13 cellular contexts compared by ENCODE assay signal in genomic region chr4:25870081-25870480, GRCh38. TPM values are rescaled to one million over a fixed set of nuclear protein-coding genes. Genes with fewer than 3 reads are reported as not detected.
DNase-seq lines count a peak whose midpoint lies in the region; ATAC-seq, FAIRE-seq and TF ChIP-seq lines count a peak whose summit lies in the region.
"Had no signal": no experiment of that assay in that cellular context is flagged by ENCODE, and none has a peak within 500 bp of the region (broad histone marks: within the 10 kb centered on the region; RNA-seq: fewer than 3 reads in every experiment).

No MANE protein-coding gene starts in this region.

- H3K9me3 ChIP-seq in BLaER1 treated with 17β-estradiol and CSF1 and Interleukin-3, amounts not matched to agents 10 nM and 100 nM (replicated peaks in 1 of 11), result peaks cover 0 to 45% (median 35%) of the 10 kb centered on the region in 11 experiments; a peak in 19 of 22 replicates
- H3K9me3 ChIP-seq in breast epithelium, result no peaks in the 10 kb centered on the region
- H3K9me3 ChIP-seq: pancreas, spleen had no signal

- no peaks in the 10 kb centered on the region; a peak in 1 of 22 replicates for H4K20me1 ChIP-seq in BLaER1 treated with 17β-estradiol and CSF1 and Interleukin-3, amounts not matched to agents 10 nM and 100 nM

- no peak overlapping the region for H3K27ac ChIP-seq in BLaER1 treated with 17β-estradiol and CSF1 and Interleukin-3, amounts not matched to agents 10 nM and 100 nM
- H3K27ac ChIP-seq in breast epithelium, result no peak overlapping the region
- H3K27ac ChIP-seq: hepatocyte, pancreas had no signal

- peak overlapping the region in 1 of 10 experiments; percentile 5; a peak in 1 of 20 replicates for H3K4me3 ChIP-seq in BLaER1 treated with 17β-estradiol and CSF1 and Interleukin-3, amounts not matched to agents 10 nM and 100 nM
- no peak overlapping the region for H3K4me3 ChIP-seq in breast epithelium
- H3K4me3 ChIP-seq: hepatocyte, pancreas, spleen had no signal

- DNase-seq in GM19239 (ENCODE audit: insufficient read length, low spot score), result no peak
- DNase-seq in AG20443 (ENCODE audit: low spot score), result no peak
- DNase-seq in OCI-M1 (lab: John Stamatoyannopoulos, UW), result no peak
- DNase-seq in breast epithelium (ENCODE audit: low spot score in 2 of 2), result no peak
- no peak for DNase-seq in stimulated activated CD4-positive, alpha-beta T cell treated with anti-CD3 and anti-CD28 coated beads, Interleukin-4, amount 100 ng/mL, for 1 hour
- DNase-seq: NCI-H187 treated with DMSO at 0.1 percent for 48 hours, pancreas, spleen had no signal

- no peak for TF ChIP-seq POLR2A in breast epithelium (IDR thresholded peaks at IDR 0.05)

- no peak for TF ChIP-seq CTCF in breast epithelium (IDR thresholded peaks at IDR 0.05)

- no peak overlapping the region for H3K9ac ChIP-seq in BLaER1 treated with 17β-estradiol and CSF1 and Interleukin-3, amounts not matched to agents 10 nM and 100 nM

- intact Hi-C loops in breast epithelium (cut with DNase I; ENCODE audit: low total_unique reads), result no loop called here

- peaks cover 15 to 80% (median 66%) of the 10 kb centered on the region in 10 experiments for H3K4me1 ChIP-seq in BLaER1 treated with 17β-estradiol and CSF1 and Interleukin-3, amounts not matched to agents 10 nM and 100 nM
- H3K4me1 ChIP-seq in breast epithelium, result no peaks in the 10 kb centered on the region

- ATAC-seq in GM21825 (IDR thresholded peaks at IDR 0.05; ENCODE audit: unreplicated experiment), result peak; percentile 39
- ATAC-seq in HG03354 (IDR thresholded peaks at IDR 0.05; ENCODE audit: poor library complexity, severe bottlenecking, unreplicated experiment), result peak; percentile 52
- ATAC-seq: pancreas had no signal

- H3K4me2 ChIP-seq in BLaER1 treated with 17β-estradiol and CSF1 and Interleukin-3, amounts not matched to agents 10 nM and 100 nM, result peak overlapping the region in 9 of 11 experiments; percentile 2 to 53 (median 37); a peak in 15 of 22 replicates
- H3K4me2 ChIP-seq: hepatocyte had no signal

- peaks cover 0 to 8% (median 0%) of the 10 kb centered on the region in 11 experiments; a peak in 1 of 22 replicates for H3K36me3 ChIP-seq in BLaER1 treated with 17β-estradiol and CSF1 and Interleukin-3, amounts not matched to agents 10 nM and 100 nM
- H3K36me3 ChIP-seq in breast epithelium, result no peaks in the 10 kb centered on the region
- H3K36me3 ChIP-seq: pancreas, spleen had no signal

- peak; percentile 89 for FAIRE-seq in GM19239 (lab: Jason Lieb, UNC)
- FAIRE-seq: astrocyte, pancreas had no signal

- peaks cover 0 to 2% (median 0%) of the 10 kb centered on the region in 11 experiments; a peak in 3 of 22 replicates for H3K27me3 ChIP-seq in BLaER1 treated with 17β-estradiol and CSF1 and Interleukin-3, amounts not matched to agents 10 nM and 100 nM
- no peaks in the 10 kb centered on the region for H3K27me3 ChIP-seq in breast epithelium
- H3K27me3 ChIP-seq: hepatocyte, pancreas, spleen had no signal

RNA-seq across cellular contexts. Expression of gene SEL1L3, which starts 7.3 kb away (rescaled TPM):
- 10 to 100 TPM; 10.7 to 15.5 (median 14.7) TPM for total RNA-seq in breast epithelium

RNA-seq across cellular contexts. Expression of gene SMIM20, which starts 43.9 kb away (rescaled TPM):
- 10 to 100 TPM; 26.9 to 37.0 (median 29.2) TPM for total RNA-seq in breast epithelium
